ENCODE assay signal across 1 cellular context in the genomic region with DNA sequence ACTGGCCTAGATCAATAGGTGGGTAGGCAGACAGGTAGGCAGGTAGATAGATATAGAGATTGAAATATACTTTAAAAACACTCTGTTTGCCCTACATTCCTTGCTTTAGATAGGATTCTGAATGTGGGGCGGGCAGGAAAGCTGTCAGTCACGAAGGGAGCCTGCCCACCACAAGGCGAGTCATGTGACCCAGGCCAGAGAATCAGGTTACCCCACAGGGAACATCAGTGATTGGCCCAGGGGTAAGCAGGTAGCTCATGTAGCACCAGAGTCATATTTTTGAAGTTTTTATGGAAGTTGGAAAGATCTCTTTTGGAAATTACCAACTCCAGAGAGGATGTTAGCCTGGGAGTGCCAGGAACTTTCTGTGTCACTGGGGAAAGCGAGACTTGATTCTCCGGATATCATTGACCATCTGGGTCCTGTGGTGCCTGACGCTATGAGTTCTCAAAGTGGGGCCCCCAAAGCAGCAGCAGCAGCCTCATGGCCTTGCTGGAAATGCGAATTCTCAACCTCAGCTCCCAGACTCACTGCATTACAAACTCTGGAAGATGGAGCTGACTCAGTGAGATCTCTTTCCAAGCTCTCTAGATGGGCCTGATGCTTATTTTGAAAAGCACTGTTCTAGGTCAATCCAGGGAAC.
TF ChIP-seq lines count a peak whose summit lies in the region.

No MANE protein-coding gene starts in this region.

TF ChIP-seq in GM23338, 12 proteins besides CTCF, POLR2A, EP300 and RAD21 (continued from another document):
- TF ChIP-seq, protein P1, sequence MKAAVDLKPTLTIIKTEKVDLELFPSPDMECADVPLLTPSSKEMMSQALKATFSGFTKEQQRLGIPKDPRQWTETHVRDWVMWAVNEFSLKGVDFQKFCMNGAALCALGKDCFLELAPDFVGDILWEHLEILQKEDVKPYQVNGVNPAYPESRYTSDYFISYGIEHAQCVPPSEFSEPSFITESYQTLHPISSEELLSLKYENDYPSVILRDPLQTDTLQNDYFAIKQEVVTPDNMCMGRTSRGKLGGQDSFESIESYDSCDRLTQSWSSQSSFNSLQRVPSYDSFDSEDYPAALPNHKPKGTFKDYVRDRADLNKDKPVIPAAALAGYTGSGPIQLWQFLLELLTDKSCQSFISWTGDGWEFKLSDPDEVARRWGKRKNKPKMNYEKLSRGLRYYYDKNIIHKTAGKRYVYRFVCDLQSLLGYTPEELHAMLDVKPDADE (IDR thresholded peaks at IDR 0.05): no peak
- TF ChIP-seq, protein P2, sequence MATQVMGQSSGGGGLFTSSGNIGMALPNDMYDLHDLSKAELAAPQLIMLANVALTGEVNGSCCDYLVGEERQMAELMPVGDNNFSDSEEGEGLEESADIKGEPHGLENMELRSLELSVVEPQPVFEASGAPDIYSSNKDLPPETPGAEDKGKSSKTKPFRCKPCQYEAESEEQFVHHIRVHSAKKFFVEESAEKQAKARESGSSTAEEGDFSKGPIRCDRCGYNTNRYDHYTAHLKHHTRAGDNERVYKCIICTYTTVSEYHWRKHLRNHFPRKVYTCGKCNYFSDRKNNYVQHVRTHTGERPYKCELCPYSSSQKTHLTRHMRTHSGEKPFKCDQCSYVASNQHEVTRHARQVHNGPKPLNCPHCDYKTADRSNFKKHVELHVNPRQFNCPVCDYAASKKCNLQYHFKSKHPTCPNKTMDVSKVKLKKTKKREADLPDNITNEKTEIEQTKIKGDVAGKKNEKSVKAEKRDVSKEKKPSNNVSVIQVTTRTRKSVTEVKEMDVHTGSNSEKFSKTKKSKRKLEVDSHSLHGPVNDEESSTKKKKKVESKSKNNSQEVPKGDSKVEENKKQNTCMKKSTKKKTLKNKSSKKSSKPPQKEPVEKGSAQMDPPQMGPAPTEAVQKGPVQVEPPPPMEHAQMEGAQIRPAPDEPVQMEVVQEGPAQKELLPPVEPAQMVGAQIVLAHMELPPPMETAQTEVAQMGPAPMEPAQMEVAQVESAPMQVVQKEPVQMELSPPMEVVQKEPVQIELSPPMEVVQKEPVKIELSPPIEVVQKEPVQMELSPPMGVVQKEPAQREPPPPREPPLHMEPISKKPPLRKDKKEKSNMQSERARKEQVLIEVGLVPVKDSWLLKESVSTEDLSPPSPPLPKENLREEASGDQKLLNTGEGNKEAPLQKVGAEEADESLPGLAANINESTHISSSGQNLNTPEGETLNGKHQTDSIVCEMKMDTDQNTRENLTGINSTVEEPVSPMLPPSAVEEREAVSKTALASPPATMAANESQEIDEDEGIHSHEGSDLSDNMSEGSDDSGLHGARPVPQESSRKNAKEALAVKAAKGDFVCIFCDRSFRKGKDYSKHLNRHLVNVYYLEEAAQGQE (IDR thresholded peaks at IDR 0.05; ENCODE audit: unreplicated experiment): no peak
- TF ChIP-seq ZNF331 (CRISPR knock-in tag; IDR thresholded peaks at IDR 0.05; ENCODE audit: low read depth) (no peak), POLR2AphosphoS5 (IDR thresholded peaks at IDR 0.05; ENCODE audit: low read depth) (no peak)
